In genomic region chr3:48280883-48281282, GRCh38 we compare ENCODE assay signal across 17 cellular contexts. TPM values are rescaled to one million over a fixed set of nuclear protein-coding genes. Genes with fewer than 3 reads are reported as not detected.
DNase-seq lines count a peak whose midpoint lies in the region.
"Had no signal": no experiment of that assay in that cellular context is flagged by ENCODE, and none has a peak within 500 bp of the region (broad histone marks: within the 10 kb centered on the region; RNA-seq: fewer than 3 reads in every experiment).

No MANE protein-coding gene starts in this region.

- H3K9ac ChIP-seq in GM23248 (peak overlapping the region; percentile 59), mesenchymal stem cell (ENCODE audit: low read length) (peak overlapping the region; percentile 59)
- H3K9ac ChIP-seq: BLaER1 had no signal

- H3F3A ChIP-seq in GM23248 (ENCODE audit: insufficient read depth) = peaks cover 18% of the 10 kb centered on the region

- no peak overlapping the region for H3K23ac ChIP-seq in mesenchymal stem cell (ENCODE audit: low read length in 2 of 2)

- H3K4me3 ChIP-seq in GM23248 (no peak overlapping the region), mesenchymal stem cell (ENCODE audit: insufficient read depth in 1 of 2, low read depth in 1 of 2, low read length in 2 of 2) (no peak overlapping the region)
- H3K4me3 ChIP-seq: BLaER1 had no signal

- H4K91ac ChIP-seq in mesenchymal stem cell (ENCODE audit: low read length) = no peak overlapping the region

- H2AFZ ChIP-seq in GM23248 (no peak overlapping the region), mesenchymal stem cell (ENCODE audit: low read depth, low read length) (no peak overlapping the region)

- no peaks in the 10 kb centered on the region for H4K20me1 ChIP-seq in GM23248 (ENCODE audit: insufficient read depth)
- H4K20me1 ChIP-seq: BLaER1 had no signal

- H4K8ac ChIP-seq in mesenchymal stem cell (ENCODE audit: low read length) = no peak overlapping the region

- no peak overlapping the region for H3K4ac ChIP-seq in mesenchymal stem cell (ENCODE audit: low read depth in 1 of 2, low read length in 2 of 2)

- H3K18ac ChIP-seq in mesenchymal stem cell (ENCODE audit: low read depth in 1 of 2, low read length in 2 of 2) = no peak overlapping the region

- no peak overlapping the region for H2BK5ac ChIP-seq in mesenchymal stem cell (ENCODE audit: low read depth, low read length, poor library complexity, severe bottlenecking)

- no peaks in the 10 kb centered on the region for H3K79me2 ChIP-seq in GM23248 (ENCODE audit: insufficient read depth)

- H3K27ac ChIP-seq in GM23248 (peak overlapping the region; percentile 81), mesenchymal stem cell (ENCODE audit: low read length, poor library complexity, severe bottlenecking) (no peak overlapping the region)
- H3K27ac ChIP-seq: BLaER1 had no signal

- no peak overlapping the region for H2BK15ac ChIP-seq in mesenchymal stem cell (ENCODE audit: low read depth, poor library complexity, severe bottlenecking)

- peaks cover 39% of the 10 kb centered on the region for H3K4me1 ChIP-seq in GM23248 (ENCODE audit: insufficient read depth)
- no peaks in the 10 kb centered on the region for H3K4me1 ChIP-seq in mesenchymal stem cell (ENCODE audit: control insufficient read depth, insufficient read depth, low read depth, low read length)
- H3K4me1 ChIP-seq: BLaER1 had no signal

- H3K14ac ChIP-seq in mesenchymal stem cell (ENCODE audit: low read length in 2 of 2) = no peak overlapping the region

- in situ Hi-C loops in GM23248 (cut with MboI) = no loop called here

- H3K36me3 ChIP-seq in GM23248 (ENCODE audit: low read depth) (no peaks in the 10 kb centered on the region), mesenchymal stem cell (ENCODE audit: control insufficient read depth in 1 of 2, insufficient read depth in 2 of 2, low read depth in 1 of 2, low read length in 2 of 2) (no peaks in the 10 kb centered on the region)
- H3K36me3 ChIP-seq: BLaER1 had no signal

- DNase-seq in GM23248 (no peak), cerebellar cortex (ENCODE audit: low spot score) (peak; percentile 25), mesenchymal stem cell (no peak), AG08395 (ENCODE audit: low spot score) (no peak), SHP77 (lab: John Stamatoyannopoulos, UW) (no peak)
- no peak for DNase-seq in activated CD8-positive, alpha-beta memory T cell treated with anti-CD3 and anti-CD28 coated beads, Interleukin-2, amount 50 U/mL, for 4 hours
- DNase-seq: AML-193; Caco-2; CD8-positive, alpha-beta memory T cell; HCEC 1CT; HFFc6 had no signal

- no peak overlapping the region for H2BK120ac ChIP-seq in mesenchymal stem cell (ENCODE audit: low read depth, low read length)

- H3K79me1 ChIP-seq in mesenchymal stem cell (replicated peaks; ENCODE audit: low read length, poor library complexity, severe bottlenecking) = no peaks in the 10 kb centered on the region

- H3K9me3 ChIP-seq in GM23248 (ENCODE audit: low read depth) (no peaks in the 10 kb centered on the region), mesenchymal stem cell (ENCODE audit: control insufficient read depth, low read length) (no peaks in the 10 kb centered on the region)
- H3K9me3 ChIP-seq: BLaER1, Caco-2 had no signal

- H3K4me2 ChIP-seq in GM23248 (ENCODE audit: unreplicated experiment) (peak overlapping the region; percentile 29), mesenchymal stem cell (ENCODE audit: low read length, poor library complexity, severe bottlenecking) (no peak overlapping the region)
- H3K4me2 ChIP-seq: BLaER1 had no signal

- H3K27me3 ChIP-seq in GM23248 (replicated peaks; ENCODE audit: insufficient read depth) = no peaks in the 10 kb centered on the region
- no peaks in the 10 kb centered on the region for H3K27me3 ChIP-seq in mesenchymal stem cell (ENCODE audit: control insufficient read depth in 1 of 2, insufficient read depth in 1 of 2, low read length in 2 of 2)
- H3K27me3 ChIP-seq: BLaER1 had no signal

- WGBS in GM23248 (ENCODE audit: low coverage in 1 of 2, low lambda C conversion rate in 2 of 2, missing lambda C conversion rate in 2 of 2), 2 experiments = 27 to 29% methylated on average over 4 of the region's 4 CpGs
- 92% methylated on average over 3 of the region's 4 CpGs for WGBS in mesenchymal stem cell

- no peak overlapping the region for H2AK5ac ChIP-seq in mesenchymal stem cell (ENCODE audit: low read length, severe bottlenecking)

- no peaks in the 10 kb centered on the region for H3K9me2 ChIP-seq in GM23248 (ENCODE audit: insufficient read depth)

- no peak overlapping the region for H2BK12ac ChIP-seq in mesenchymal stem cell (ENCODE audit: low read length in 2 of 2)

RNA-seq across cellular contexts. Expression of gene NME6, which starts 20.3 kb away (rescaled TPM):
- total RNA-seq in GM23248 (2014; rRNA removed; shearing (Covaris generic)) = 24.3 and 33.3 TPM in 2 replicates
- 28.9 and 30.2 TPM in 2 replicates for polyA plus RNA-seq in GM23248 (2016; fragmentation: Nextera tagmentation; extraction: Ambion mirVana)
- polyA plus RNA-seq in mesenchymal stem cell (2013, experiment 1 of 2) = 14.0 TPM
- 14.7 TPM for polyA plus RNA-seq in mesenchymal stem cell (2013, experiment 2 of 2)

RNA-seq across cellular contexts. Expression of gene ZNF589, which starts 40.0 kb away (rescaled TPM):
- total RNA-seq in GM23248 (2014; rRNA removed; shearing (Covaris generic)) = 1.9 and 2.3 TPM in 2 replicates
- polyA plus RNA-seq in GM23248 (2016; fragmentation: Nextera tagmentation; extraction: Ambion mirVana) = 2.2 and 2.4 TPM in 2 replicates
- 4.0 TPM for polyA plus RNA-seq in mesenchymal stem cell (2013, experiment 1 of 2)
- polyA plus RNA-seq in mesenchymal stem cell (2013, experiment 2 of 2) = 4.0 TPM

RNA-seq across cellular contexts. Expression of gene SPINK8, which starts 52.6 kb away (rescaled TPM):
- not detected in 2 replicates for total RNA-seq in GM23248 (2014; rRNA removed; shearing (Covaris generic))
- polyA plus RNA-seq in GM23248 (2016; fragmentation: Nextera tagmentation; extraction: Ambion mirVana) = not detected in 2 replicates
- not detected for polyA plus RNA-seq in mesenchymal stem cell (2013, experiment 1 of 2)
- polyA plus RNA-seq in mesenchymal stem cell (2013, experiment 2 of 2) = not detected
- total RNA-seq: A673; Caco-2; CD8-positive, alpha-beta memory T cell; Daoy; H4; HFFc6; HT1080 had no signal
- polyA plus RNA-seq: CD8-positive, alpha-beta memory T cell; IgD-negative memory B cell had no signal

RNA-seq across cellular contexts. Expression of gene CAMP, which starts 57.6 kb away (rescaled TPM):
- total RNA-seq in GM23248 (2014; rRNA removed; shearing (Covaris generic)) = not detected in 2 replicates
- polyA plus RNA-seq in GM23248 (2016; fragmentation: Nextera tagmentation; extraction: Ambion mirVana) = not detected in 2 replicates
- not detected for polyA plus RNA-seq in mesenchymal stem cell (2013, experiment 1 of 2)
- polyA plus RNA-seq in mesenchymal stem cell (2013, experiment 2 of 2) = 0.05 TPM
- total RNA-seq: A673; Caco-2; CD8-positive, alpha-beta memory T cell; Daoy; HFFc6; HT1080 had no signal
- polyA plus RNA-seq: CD8-positive, alpha-beta memory T cell had no signal
